Comparison of ENCODE assay signal across 26 cellular contexts in genomic region chr10:93945814-93946213, GRCh38. TPM values are rescaled to one million over a fixed set of nuclear protein-coding genes. Genes with fewer than 3 reads are reported as not detected.
A peak's percentile ranks its signal among the peaks of the same experiment; 100 is the strongest.
DNase-seq lines count a peak whose midpoint lies in the region; ATAC-seq, FAIRE-seq and TF ChIP-seq lines count a peak whose summit lies in the region.
"Had no signal": no experiment of that assay in that cellular context is flagged by ENCODE, and none has a peak within 500 bp of the region (broad histone marks: within the 10 kb centered on the region; RNA-seq: fewer than 3 reads in every experiment).

No MANE protein-coding gene starts in this region.

- H3K4me3 Mint-ChIP-seq in activated CD8-positive, alpha-beta T cell treated with anti-CD3 and anti-CD28 coated beads for 36 hours, result no peak overlapping the region
- H3K4me3 Mint-ChIP-seq: CD8-positive, alpha-beta memory T cell had no signal

- no peaks in the 10 kb centered on the region for H3K36me3 Mint-ChIP-seq in activated CD8-positive, alpha-beta T cell treated with anti-CD3 and anti-CD28 coated beads for 36 hours (ENCODE audit: low read depth)
- H3K36me3 Mint-ChIP-seq: CD8-positive, alpha-beta memory T cell had no signal

- no peaks in the 10 kb centered on the region for H3K27me3 ChIP-seq in GM12878 (replicated peaks in 1 of 2; ENCODE audit: control insufficient read depth in 2 of 2, insufficient read depth in 2 of 2, low read length in 1 of 2)
- H3K27me3 ChIP-seq: Peyer's patch, SJSA1 had no signal

- H3K27me3 Mint-ChIP-seq in activated CD8-positive, alpha-beta T cell treated with anti-CD3 and anti-CD28 coated beads for 36 hours, result no peaks in the 10 kb centered on the region

- RAD21 ChIA-PET in GM12878 (lab: Charles Lee; ENCODE audit: unreplicated experiment), result no interaction called here

- SMC1A ChIA-PET in GM12878 (lab: Charles Lee; ENCODE audit: uncharacterized antibody, unreplicated experiment), result interaction anchor here (0.9 kb wide), 1 partner anchor 8 kb away, joined by 3 read pairs; no protein-coding TSS in a partner anchor

- intact Hi-C loops in GM12878 (cut with micrococcal nuclease; ENCODE audit: unreplicated experiment) (no loop called here), Right ventricle myocardium superior (cut with DNase I) (no loop called here), sciatic nerve (cut with DNase I) (no loop called here)
- intact Hi-C loops in activated CD8-positive, alpha-beta T cell treated with anti-CD3 and anti-CD28 coated beads for 36 hours (cut with micrococcal nuclease), result no loop called here

- 25% methylated on average over 4 of the region's 4 CpGs for WGBS in GM12878 (ENCODE audit: insufficient coverage, insufficient replicate concordance, low lambda C conversion rate, missing lambda C conversion rate)

- in situ Hi-C loops in GM12878 (cut with MboI), result no loop called here

- no peaks in the 10 kb centered on the region for H4K20me1 ChIP-seq in GM12878 (ENCODE audit: control insufficient read depth, insufficient read depth)

- H3K79me2 ChIP-seq in GM12878 (ENCODE audit: control insufficient read depth, insufficient read depth, low read length), result no peaks in the 10 kb centered on the region

- H3K4me3 ChIP-seq in AG10803 (ENCODE audit: low read length) (no peak overlapping the region), GM12878 (no peak overlapping the region)
- H3K4me3 ChIP-seq: Peyer's patch, SJSA1 had no signal

- CTCF ChIA-PET in GM12878 (lab: Yijun Ruan, JAX), result no interaction called here
- CTCF ChIA-PET in activated CD8-positive, alpha-beta T cell treated with anti-CD3 and anti-CD28 coated beads for 36 hours (lab: Charles Lee), result no interaction called here

- H2AFZ ChIP-seq in GM12878 (ENCODE audit: control insufficient read depth, low read depth, low read length), result no peak overlapping the region

- DNase-seq in AG10803 (ENCODE audit: low read depth) (peak; percentile 23), GM12878 (ENCODE audit: low read depth, low spot score) (no peak), Right ventricle myocardium superior (no peak), sciatic nerve (ENCODE audit: low spot score) (no peak)
- no peak for DNase-seq in activated CD8-positive, alpha-beta T cell treated with anti-CD3 and anti-CD28 coated beads for 36 hours
- no peak for DNase-seq in stimulated activated CD4-positive, alpha-beta T cell treated with anti-CD3 and anti-CD28 coated beads, Interleukin-1b, Interleukin-23, amount 100 ng/mL, for 48 hours
- no peak for DNase-seq in activated effector memory CD4-positive, alpha-beta T cell treated with Interleukin-2 at 50 U/mL for 16 hours
- DNase-seq: Calu3; CD8-positive, alpha-beta memory T cell; DMS153; GOT3; IMR-90; NCI-H1105; NCI-H146; NCI-H2029 treated with DMSO at 0.1 percent for 48 hours; NCI-H2171; NCI-H345; NCI-H524; NCI-H82; Peyer's patch had no signal

- TF ChIP-seq CTCF in AG10803 (conservative IDR thresholded peaks at IDR 0.05; ENCODE audit: low read length) (no peak), GM12878 (IDR thresholded peaks at IDR 0.05 in 2 of 3, conservative IDR thresholded peaks at IDR 0.05 in 1 of 3; ENCODE audit: control insufficient read depth in 2 of 3, extremely low read depth in 1 of 3, insufficient read depth in 1 of 3, low read depth in 3 of 3, low read length in 3 of 3) (no peak)
- TF ChIP-seq CTCF in activated CD8-positive, alpha-beta T cell treated with anti-CD3 and anti-CD28 coated beads for 36 hours (IDR thresholded peaks at IDR 0.05), result no peak

- H3K9me3 ChIP-seq in GM12878 (replicated peaks; ENCODE audit: control insufficient read depth, insufficient read depth, low read length), result no peaks in the 10 kb centered on the region
- H3K9me3 ChIP-seq: Peyer's patch had no signal

- H3K9ac ChIP-seq in GM12878 (ENCODE audit: control insufficient read depth, insufficient read depth, low read length), result no peak overlapping the region
- H3K9ac ChIP-seq: KMS-11 had no signal

- no peak overlapping the region for H3K27ac Mint-ChIP-seq in activated CD8-positive, alpha-beta T cell treated with anti-CD3 and anti-CD28 coated beads for 36 hours
- H3K27ac Mint-ChIP-seq: CD8-positive, alpha-beta memory T cell had no signal

- no TSS peak for BruUV-seq in GM12878 (replicated peaks; lab: Mats Ljungman, UMichigan)

- H3K4me2 ChIP-seq in GM12878 (ENCODE audit: control insufficient read depth, insufficient read depth), result no peak overlapping the region
- H3K4me2 ChIP-seq: KMS-11 had no signal

- H3K36me3 ChIP-seq in GM12878 (ENCODE audit: control insufficient read depth in 2 of 2, insufficient read depth in 2 of 2, low read length in 1 of 2), result no peaks in the 10 kb centered on the region
- H3K36me3 ChIP-seq: Peyer's patch, SJSA1 had no signal

- TF ChIP-seq POLR2A in GM12878 (IDR thresholded peaks at IDR 0.05; ENCODE audit: low read depth, low read length), result no peak

- POLR2A ChIA-PET in GM12878 (lab: Charles Lee), result no interaction called here
- POLR2A ChIA-PET in activated CD8-positive, alpha-beta T cell treated with anti-CD3 and anti-CD28 coated beads for 36 hours (lab: Charles Lee), result no interaction called here

- H3K4me1 Mint-ChIP-seq in activated CD8-positive, alpha-beta T cell treated with anti-CD3 and anti-CD28 coated beads for 36 hours (ENCODE audit: low read depth), result no peaks in the 10 kb centered on the region
- H3K4me1 Mint-ChIP-seq: CD8-positive, alpha-beta memory T cell had no signal

- ATAC-seq in GM12878 (no peak), Right ventricle myocardium superior (ENCODE audit: poor library complexity) (peak; percentile 73), sciatic nerve (peak; percentile 71)
- ATAC-seq in activated CD8-positive, alpha-beta T cell treated with anti-CD3 and anti-CD28 coated beads for 36 hours, result no peak
- ATAC-seq: HCT116 had no signal

- no peak for TF ChIP-seq EP300 in GM12878 (IDR thresholded peaks at IDR 0.05; ENCODE audit: borderline replicate concordance in 1 of 2, control insufficient read depth in 1 of 2, low read depth in 2 of 2, low read length in 2 of 2)

- H3K4me1 ChIP-seq in GM12878 (ENCODE audit: control insufficient read depth, insufficient read depth, low read length), result no peaks in the 10 kb centered on the region
- H3K4me1 ChIP-seq: Peyer's patch had no signal

- H3K27ac ChIP-seq in GM12878 (ENCODE audit: control insufficient read depth, insufficient read depth), result no peak overlapping the region
- H3K27ac ChIP-seq: C4-2B, KMS-11, Peyer's patch, SJSA1 had no signal

- H3K9me3 Mint-ChIP-seq in activated CD8-positive, alpha-beta T cell treated with anti-CD3 and anti-CD28 coated beads for 36 hours, result no peaks in the 10 kb centered on the region
- H3K9me3 Mint-ChIP-seq: CD8-positive, alpha-beta memory T cell had no signal

- FAIRE-seq in GM12878 (lab: Jason Lieb, UNC), result peak; percentile 57
- FAIRE-seq: GM12892, GM18507 had no signal

- no peak for TF ChIP-seq RAD21 in GM12878 (IDR thresholded peaks at IDR 0.05; ENCODE audit: insufficient read depth, low read depth, low read length)

TF ChIP-seq in GM12878, 131 proteins besides CTCF, POLR2A, EP300 and RAD21:
- no peak for TF ChIP-seq PML (IDR thresholded peaks at IDR 0.05; ENCODE audit: low read length)
- TF ChIP-seq STAT3 (IDR thresholded peaks at IDR 0.05; ENCODE audit: low read depth, low read length), result no peak
- TF ChIP-seq NFIC (IDR thresholded peaks at IDR 0.05; ENCODE audit: low read depth, low read length), result no peak
- TF ChIP-seq MXI1 (IDR thresholded peaks at IDR 0.05; ENCODE audit: low read depth, low read length), result no peak
- TF ChIP-seq NR2F1 (conservative IDR thresholded peaks at IDR 0.05), result no peak
TF ChIP-seq in GM12878: peak in this region for 0.

RNA-seq across cellular contexts. Expression of gene PLCE1, which starts 47.9 kb away (rescaled TPM):
- 0.02 and 0.04 TPM in 2 replicates for total RNA-seq in GM12878 (2013; cell fraction: nucleolus; rRNA removed)
- total RNA-seq in GM12878 (2014; rRNA removed) (under 0.01 TPM in 1 of 2 replicates, not detected in the other), GM12878 (2014; rRNA removed; fragmentation: Illumina TruSeq; extraction: Trizol) (under 0.01 TPM in 1 of 2 replicates, not detected in the other), GM12878 (2021) (0.05 and 0.08 TPM in 2 replicates), Right ventricle myocardium superior (3.3 TPM), sciatic nerve (16.9 TPM)
- 0.92 TPM for polyA plus RNA-seq in GM12878 (2011; ENCODE audit: low read depth)
- polyA plus RNA-seq in GM12878 (2011; rRNA removed) (under 0.01 TPM in 1 of 2 replicates, not detected in the other), GM12878 (2014; fragmentation: Illumina TruSeq; extraction: Trizol) (0.01 TPM in 1 of 2 replicates, not detected in the other), GM12878 (2014; fragmentation: Nextera tagmentation; extraction: Ambion mirVana) (under 1 TPM; 0.22 to 0.31 TPM), GM12878 (2014; rRNA removed) (0.01 TPM in 1 of 2 replicates, not detected in the other), GM12878 (2016; fragmentation: Nextera tagmentation; extraction: Ambion mirVana) (1 to 10 TPM; 1.0 to 1.2 TPM)
- polyA plus RNA-seq in GM12878 (2011; cell fraction: cytosol; rRNA removed), result not detected in 2 replicates
- not detected in 2 replicates for polyA plus RNA-seq in GM12878 (2011; cell fraction: nucleus; rRNA removed)
- 0.42 and 0.51 TPM in 2 replicates for polyA plus RNA-seq in GM12878 (2012)
- 0.37 TPM in 1 of 2 replicates, not detected in the other for polyA minus RNA-seq in GM12878 (2011; rRNA and poly(A)+ RNA removed)
- not detected in 2 replicates for polyA minus RNA-seq in GM12878 (2011; cell fraction: cytosol; rRNA and poly(A)+ RNA removed)
- under 0.01 TPM in 1 of 2 replicates, not detected in the other for polyA minus RNA-seq in GM12878 (2011; cell fraction: nucleus; rRNA and poly(A)+ RNA removed)
- total RNA-seq in activated CD8-positive, alpha-beta T cell treated with anti-CD3 and anti-CD28 coated beads for 36 hours, result not detected
- total RNA-seq: CD8-positive, alpha-beta memory T cell had no signal

RNA-seq across cellular contexts. Expression of gene SLC35G1, which starts 52.0 kb away (rescaled TPM):
- 20.0 and 20.7 TPM in 2 replicates for total RNA-seq in GM12878 (2013; cell fraction: nucleolus; rRNA removed)
- 7.1 and 7.2 TPM in 2 replicates for total RNA-seq in GM12878 (2014; rRNA removed)
- total RNA-seq in GM12878 (2014; rRNA removed; fragmentation: Illumina TruSeq; extraction: Trizol), result 6.3 and 6.6 TPM in 2 replicates
- 6.2 and 6.6 TPM in 2 replicates for total RNA-seq in GM12878 (2021)
- polyA plus RNA-seq in GM12878 (2011; ENCODE audit: low read depth), result 2.3 TPM
- polyA plus RNA-seq in GM12878 (2011; rRNA removed), result 8.8 and 10.7 TPM in 2 replicates
- 4.9 and 5.2 TPM in 2 replicates for polyA plus RNA-seq in GM12878 (2011; cell fraction: cytosol; rRNA removed)
- polyA plus RNA-seq in GM12878 (2011; cell fraction: nucleus; rRNA removed), result 7.0 and 7.6 TPM in 2 replicates
- polyA plus RNA-seq in GM12878 (2012), result 2.3 and 2.8 TPM in 2 replicates
- 7.0 and 10.7 TPM in 2 replicates for polyA plus RNA-seq in GM12878 (2014; fragmentation: Illumina TruSeq; extraction: Trizol)
- 1 to 10 TPM; 1.7 to 2.7 TPM for polyA plus RNA-seq in GM12878 (2014; fragmentation: Nextera tagmentation; extraction: Ambion mirVana)
- 5.8 and 6.6 TPM in 2 replicates for polyA plus RNA-seq in GM12878 (2014; rRNA removed)
- 1 to 10 TPM; 6.8 to 7.4 TPM for polyA plus RNA-seq in GM12878 (2016; fragmentation: Nextera tagmentation; extraction: Ambion mirVana)
- polyA minus RNA-seq in GM12878 (2011; rRNA and poly(A)+ RNA removed), result 9.4 and 11.5 TPM in 2 replicates
- 1.9 and 2.6 TPM in 2 replicates for polyA minus RNA-seq in GM12878 (2011; cell fraction: cytosol; rRNA and poly(A)+ RNA removed)
- polyA minus RNA-seq in GM12878 (2011; cell fraction: nucleus; rRNA and poly(A)+ RNA removed), result 11.1 and 18.6 TPM in 2 replicates
- total RNA-seq in Right ventricle myocardium superior, result 1.7 TPM
- 3.9 TPM for total RNA-seq in sciatic nerve
- total RNA-seq in activated CD8-positive, alpha-beta T cell treated with anti-CD3 and anti-CD28 coated beads for 36 hours, result 1 to 10 TPM; 2.0 to 3.2 TPM

Comparison
In these comparisons a context has a peak if more than half of its experiments do, and no peak if none do; other contexts are left out.
1. ATAC-seq: peak in Right ventricle myocardium superior (single experiment) and sciatic nerve (single experiment); none in GM12878 (single experiment) and activated CD8-positive, alpha-beta T cell treated with anti-CD3 and anti-CD28 coated beads for 36 hours (single experiment).